In genomic region chr10:102310356-102311024, GRCh38 we compare ENCODE assay signal across 9 cellular contexts.
A peak's percentile ranks its signal among the peaks of the same experiment; 100 is the strongest.
DNase-seq lines count a peak whose midpoint lies in the region; ATAC-seq and TF ChIP-seq lines count a peak whose summit lies in the region.
"Had no signal": no experiment of that assay in that cellular context is flagged by ENCODE, and none has a peak within 500 bp of the region (broad histone marks: within the 10 kb centered on the region; RNA-seq: fewer than 3 reads in every experiment).

No MANE protein-coding gene starts in this region.

- no peaks in the 10 kb centered on the region for H3K27me3 ChIP-seq in colonic mucosa

- peak overlapping the region; percentile 6 for H3K27ac ChIP-seq in colonic mucosa

- no peak for TF ChIP-seq CTCF in colonic mucosa (IDR thresholded peaks at IDR 0.05)

- no peak for DNase-seq in Right ventricle myocardium inferior (ENCODE audit: missing footprints)
- no peak for DNase-seq in cardiac septum (ENCODE audit: low spot score)
- DNase-seq in colonic mucosa = no peak
- DNase-seq in left kidney (ENCODE audit: low read depth, low spot score) = peak; percentile 67
- DNase-seq in C1 segment of cervical spinal cord (lab: John Stamatoyannopoulos, UW) = no peak
- no peak for DNase-seq in NCI-H146 treated with DMSO at 0.1 percent for 48 hours (lab: John Stamatoyannopoulos, UW; ENCODE audit: unreplicated experiment)
- no peak for DNase-seq in NCI-H1694 treated with DMSO at 0.1 percent for 48 hours (lab: John Stamatoyannopoulos, UW)

- no peak overlapping the region for H3K9ac ChIP-seq in colonic mucosa (ENCODE audit: low read depth in 2 of 2, low read length in 2 of 2)

- intact Hi-C loops in Right ventricle myocardium inferior (cut with DNase I) (no loop called here), cardiac septum (cut with DNase I) (no loop called here), colonic mucosa (cut with DNase I) (no loop called here)

- no peak overlapping the region for H3K4me3 ChIP-seq in colonic mucosa
- H3K4me3 ChIP-seq: lung had no signal

- no peaks in the 10 kb centered on the region for H3K36me3 ChIP-seq in colonic mucosa

- peak; percentile 32 for ATAC-seq in Right ventricle myocardium inferior
- no peak for ATAC-seq in HG03039 (IDR thresholded peaks at IDR 0.05; ENCODE audit: unreplicated experiment)

- no peaks in the 10 kb centered on the region for H3K9me3 ChIP-seq in colonic mucosa

- no peaks in the 10 kb centered on the region for H3K4me1 ChIP-seq in colonic mucosa
